ENCODE assay signal across 14 cellular contexts in the genomic region with DNA sequence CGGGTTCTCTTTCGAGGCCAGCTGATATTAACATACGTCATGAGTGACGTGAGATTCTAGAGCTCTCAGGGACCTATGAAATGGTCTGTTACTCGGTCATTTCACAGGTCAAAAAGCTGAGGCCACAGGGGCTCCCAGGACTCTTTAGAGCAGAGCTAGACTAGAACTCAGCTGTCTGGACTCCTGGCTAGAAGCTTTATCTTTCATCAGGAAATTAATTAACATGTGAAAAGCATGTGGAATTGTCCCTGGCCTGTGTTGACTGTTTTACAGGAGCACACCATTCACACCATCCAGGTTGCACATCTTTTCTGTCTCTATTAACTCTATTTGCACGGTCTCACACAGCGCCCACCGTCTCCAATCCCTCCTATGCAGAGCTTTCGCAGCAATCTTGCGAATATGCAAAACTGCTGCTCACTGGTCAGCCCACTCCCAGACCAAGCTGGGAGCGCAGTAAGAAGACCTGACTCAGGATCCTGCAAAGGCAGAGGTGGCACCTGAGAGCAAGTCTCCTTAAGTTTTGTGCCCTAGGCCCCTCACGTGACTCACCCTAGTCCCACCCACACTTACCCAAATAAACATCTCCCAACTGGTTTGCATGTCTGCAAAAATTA.
DNase-seq lines count a peak whose midpoint lies in the region; ATAC-seq and TF ChIP-seq lines count a peak whose summit lies in the region.
"Had no signal": no experiment of that assay in that cellular context is flagged by ENCODE, and none has a peak within 500 bp of the region (broad histone marks: within the 10 kb centered on the region; RNA-seq: fewer than 3 reads in every experiment).

No MANE protein-coding gene starts in this region.

- ATAC-seq in left ventricle myocardium superior (no peak), HG03139 (IDR thresholded peaks at IDR 0.05; ENCODE audit: unreplicated experiment) (no peak)
- no peak for ATAC-seq in stimulated activated memory B cell treated with anti-CD40 and anti-IgM and Interleukin-4, amounts not matched to agents 10 μg/mL and 1 μg/mL and 100 μg/mL, for 72 hours

- H3K9me3 Mint-ChIP-seq in stimulated activated memory B cell treated with anti-CD40 and anti-IgM and Interleukin-4, amounts not matched to agents 10 μg/mL and 1 μg/mL and 100 μg/mL, for 72 hours = no peaks in the 10 kb centered on the region
- H3K9me3 Mint-ChIP-seq: activated T-cell treated with anti-CD3 and anti-CD28 coated beads, Interleukin-2, amount 50 U/mL, for 72 hours had no signal

- peak overlapping the region; percentile 97 for H3K27ac Mint-ChIP-seq in stimulated activated memory B cell treated with anti-CD40 and anti-IgM and Interleukin-4, amounts not matched to agents 10 μg/mL and 1 μg/mL and 100 μg/mL, for 72 hours
- H3K27ac Mint-ChIP-seq: activated T-cell treated with anti-CD3 and anti-CD28 coated beads, Interleukin-2, amount 50 U/mL, for 72 hours had no signal

- H3K9me3 ChIP-seq in left ventricle myocardium inferior (replicated peaks) = no peaks in the 10 kb centered on the region
- no peaks in the 10 kb centered on the region for H3K9me3 ChIP-seq in NT2/D1 (ENCODE audit: insufficient read depth, low read length)
- H3K9me3 ChIP-seq in effector memory CD4-positive, alpha-beta T cell (ENCODE audit: control insufficient read depth, low read length) = no peaks in the 10 kb centered on the region

- no peak overlapping the region for H3K4me3 ChIP-seq in left ventricle myocardium inferior
- no peak overlapping the region for H3K4me3 ChIP-seq in NT2/D1 (ENCODE audit: insufficient read length, low read depth)
- no peak overlapping the region for H3K4me3 ChIP-seq in effector memory CD4-positive, alpha-beta T cell (ENCODE audit: insufficient read depth, low read depth, low read length, poor library complexity, severe bottlenecking)

- DNase-seq in left ventricle myocardium inferior (no peak), left ventricle myocardium superior (no peak), NT2/D1 (ENCODE audit: low read depth, low spot score) (peak; percentile 47), iPS DF 4.7 (ENCODE audit: extremely low read depth, low spot score) (peak; percentile 82), posterior cingulate gyrus (no peak)
- no peak for DNase-seq in effector memory CD4-positive, alpha-beta T cell
- DNase-seq: ACHN; activated CD4-positive, alpha-beta T cell treated with anti-CD3 and anti-CD28 coated beads, Interleukin-2, amount 50 U/mL, for 4 hours; activated T-cell treated with anti-CD3 and anti-CD28 coated beads, Interleukin-2, amount 50 U/mL, for 72 hours; effector CD4-positive, alpha-beta T cell; NCI-H1694 treated with DMSO at 0.1 percent for 48 hours; NCI-H345 had no signal

- H3K9ac ChIP-seq in NT2/D1 (ENCODE audit: insufficient read length, low read depth) = no peak overlapping the region

- peak overlapping the region; percentile 87 for H3K27ac ChIP-seq in left ventricle myocardium inferior (replicated peaks)
- H3K27ac ChIP-seq in effector memory CD4-positive, alpha-beta T cell (ENCODE audit: insufficient read depth, low read length, poor library complexity, severe bottlenecking) = no peak overlapping the region

- H3K4me1 Mint-ChIP-seq in stimulated activated memory B cell treated with anti-CD40 and anti-IgM and Interleukin-4, amounts not matched to agents 10 μg/mL and 1 μg/mL and 100 μg/mL, for 72 hours = peaks cover 74% of the 10 kb centered on the region

- TF ChIP-seq CTCF in left ventricle myocardium inferior (IDR thresholded peaks at IDR 0.05; ENCODE audit: borderline replicate concordance) = no peak

- H3K36me3 ChIP-seq in left ventricle myocardium inferior (no peaks in the 10 kb centered on the region), NT2/D1 (ENCODE audit: insufficient read depth, insufficient read length, low read length) (no peaks in the 10 kb centered on the region)
- H3K36me3 ChIP-seq in effector memory CD4-positive, alpha-beta T cell (ENCODE audit: control insufficient read depth, insufficient read depth, low read length) = no peaks in the 10 kb centered on the region

- H3K36me3 Mint-ChIP-seq in stimulated activated memory B cell treated with anti-CD40 and anti-IgM and Interleukin-4, amounts not matched to agents 10 μg/mL and 1 μg/mL and 100 μg/mL, for 72 hours = no peaks in the 10 kb centered on the region

- H3K4me1 ChIP-seq in left ventricle myocardium inferior = peaks cover 43% of the 10 kb centered on the region
- peaks cover 3% of the 10 kb centered on the region for H3K4me1 ChIP-seq in NT2/D1 (ENCODE audit: insufficient read depth, insufficient read length)
- peaks cover 17% of the 10 kb centered on the region for H3K4me1 ChIP-seq in effector memory CD4-positive, alpha-beta T cell (ENCODE audit: control insufficient read depth, insufficient read depth, low read length, poor library complexity, severe bottlenecking)

- intact Hi-C loops in left ventricle myocardium inferior (cut with micrococcal nuclease) = no loop called here
- intact Hi-C loops in left ventricle myocardium superior (cut with micrococcal nuclease) = no loop called here
- intact Hi-C loops in posterior cingulate gyrus (cut with DNase I) = no loop called here

- no peaks in the 10 kb centered on the region for H3K27me3 Mint-ChIP-seq in stimulated activated memory B cell treated with anti-CD40 and anti-IgM and Interleukin-4, amounts not matched to agents 10 μg/mL and 1 μg/mL and 100 μg/mL, for 72 hours

- H3K27me3 ChIP-seq in left ventricle myocardium inferior (ENCODE audit: low read depth) = no peaks in the 10 kb centered on the region
- H3K27me3 ChIP-seq in NT2/D1 (ENCODE audit: insufficient read depth, insufficient read length) = no peaks in the 10 kb centered on the region
- no peaks in the 10 kb centered on the region for H3K27me3 ChIP-seq in effector memory CD4-positive, alpha-beta T cell (replicated peaks; ENCODE audit: control insufficient read depth, insufficient read depth, low read length, poor library complexity, severe bottlenecking)

- no peak overlapping the region for H3K4me3 Mint-ChIP-seq in stimulated activated memory B cell treated with anti-CD40 and anti-IgM and Interleukin-4, amounts not matched to agents 10 μg/mL and 1 μg/mL and 100 μg/mL, for 72 hours

Comparison
In these comparisons a context has a peak if more than half of its experiments do, and no peak if none do; other contexts are left out.
1. DNase-seq: peak in NT2/D1 (single experiment) and iPS DF 4.7 (single experiment); none in left ventricle myocardium inferior (single experiment), left ventricle myocardium superior (single experiment), posterior cingulate gyrus (0 of 10) and effector memory CD4-positive, alpha-beta T cell (0 of 3).